23 cellular contexts compared by ENCODE assay signal in the genomic region with DNA sequence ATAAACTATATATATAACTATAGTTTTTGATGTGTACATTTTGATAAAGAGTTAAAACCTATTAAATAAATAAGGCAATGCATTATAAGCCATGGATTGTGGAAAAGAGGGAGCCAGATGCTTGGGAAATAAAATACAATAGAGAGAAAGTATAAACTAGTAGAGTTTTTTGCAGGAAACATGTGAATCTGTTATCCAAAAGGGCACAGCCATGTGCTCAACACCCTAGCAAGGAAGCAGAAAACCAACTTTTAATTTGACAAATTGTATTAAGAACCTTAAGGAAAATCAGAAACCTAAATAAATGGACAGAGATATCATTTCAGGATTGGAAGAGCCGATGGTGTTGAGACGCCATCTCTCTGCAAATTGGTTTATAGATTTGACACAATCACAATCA.
"Had no signal": no experiment of that assay in that cellular context is flagged by ENCODE, and none has a peak within 500 bp of the region (broad histone marks: within the 10 kb centered on the region; RNA-seq: fewer than 3 reads in every experiment).

No MANE protein-coding gene starts in this region.

- H3K36me3 Mint-ChIP-seq: immature natural killer cell, naive B cell had no signal

- H3K36me3 ChIP-seq: left lung had no signal

- H2AFZ ChIP-seq: hepatocyte had no signal

- H3K9me3 Mint-ChIP-seq: immature natural killer cell had no signal

- ATAC-seq: foreskin keratinocyte, gastroesophageal sphincter, heart left ventricle, left cardiac atrium, left lung, left ventricle myocardium superior, lower lobe of right lung, mucosa of descending colon had no signal

- H3K4me3 Mint-ChIP-seq: immature natural killer cell, mesothelial cell of epicardium, naive B cell had no signal

- H3K27me3 ChIP-seq: dorsolateral prefrontal cortex, esophagus muscularis mucosa, foreskin keratinocyte, gastroesophageal sphincter, heart left ventricle, hepatocyte, left lung had no signal

- H3K4me3 ChIP-seq: coronary artery, dorsolateral prefrontal cortex, esophagus muscularis mucosa, gastroesophageal sphincter, heart left ventricle, hepatocyte, left lung, lower lobe of right lung, mucosa of descending colon had no signal

- H3K27ac Mint-ChIP-seq: immature natural killer cell, mesothelial cell of epicardium, naive B cell had no signal

- FAIRE-seq: colon, frontal cortex, kidney had no signal

- H3K4me1 Mint-ChIP-seq: immature natural killer cell, naive B cell had no signal

- DNase-seq: dermis blood vessel endothelial cell; dorsolateral prefrontal cortex; effector CD4-positive, alpha-beta T cell; effector memory CD4-positive, alpha-beta T cell; foreskin keratinocyte; heart left ventricle; hypothalamus; immature natural killer cell; kidney; kidney glomerular epithelial cell; left cardiac atrium; left lung; left ventricle myocardium superior; lower lobe of right lung; mucosa of descending colon; naive B cell had no signal

- H3K4me2 ChIP-seq: hepatocyte had no signal

- H3K9me3 ChIP-seq: esophagus muscularis mucosa, gastroesophageal sphincter, heart left ventricle, left lung, lower lobe of right lung, mucosa of descending colon had no signal

- H3K27ac ChIP-seq: coronary artery, dorsolateral prefrontal cortex, esophagus muscularis mucosa, foreskin keratinocyte, gastroesophageal sphincter, heart left ventricle, hepatocyte, left lung, lower lobe of right lung had no signal
